In the genomic region with DNA sequence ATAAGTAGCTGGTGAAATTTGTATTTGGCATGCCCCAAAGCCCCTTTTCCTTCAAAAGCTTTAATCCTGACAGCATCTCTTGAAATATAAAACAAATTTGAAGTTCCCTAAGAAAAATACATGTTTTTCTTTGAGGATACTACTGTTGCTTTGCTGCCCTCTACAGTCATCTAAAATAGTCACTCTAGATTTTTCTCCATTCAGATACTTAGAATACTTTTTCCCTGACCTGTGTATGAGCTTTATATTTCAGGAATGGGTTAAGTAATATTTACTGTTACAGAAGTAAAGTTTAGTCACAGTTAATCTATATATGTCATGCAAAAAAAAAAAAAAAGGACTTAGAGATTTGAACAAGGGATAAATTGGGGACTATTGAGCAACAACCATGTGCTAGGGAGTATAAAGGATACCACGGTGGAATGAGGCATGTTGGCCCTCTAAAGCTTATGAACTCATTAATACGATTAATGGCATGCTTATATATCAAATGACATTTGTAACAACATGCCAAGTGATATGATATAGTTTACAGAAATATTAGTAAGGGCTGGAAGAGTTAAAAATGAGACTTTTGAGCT, we compare ENCODE assay signal across 9 cellular contexts. TPM values are rescaled to one million over a fixed set of nuclear protein-coding genes. Genes with fewer than 3 reads are reported as not detected.
DNase-seq lines count a peak whose midpoint lies in the region; ATAC-seq and TF ChIP-seq lines count a peak whose summit lies in the region.
"Had no signal": no experiment of that assay in that cellular context is flagged by ENCODE, and none has a peak within 500 bp of the region (broad histone marks: within the 10 kb centered on the region; RNA-seq: fewer than 3 reads in every experiment).

No MANE protein-coding gene starts in this region.

- H3K4me2 ChIP-seq in DOHH2 (ENCODE audit: low read length): no peak overlapping the region

- in situ Hi-C loops in G401 (cut with HindIII; ENCODE audit: low sequenced_read_pairs): no loop called here

- intact Hi-C loops in activated CD4-positive, alpha-beta T cell treated with anti-CD3 and anti-CD28 coated beads, Interleukin-2, amount 10 ng/mL, durations not matched to agents 24 days and 14 days (cut with micrococcal nuclease): no loop called here
- intact Hi-C loops in posterior cingulate gyrus (cut with DNase I): loop anchor here (5.0 kb wide), 1 partner anchor 223 kb away; no protein-coding TSS in a partner anchor

- H3K36me3 ChIP-seq in DOHH2 (ENCODE audit: control insufficient read depth, low read length) (no peaks in the 10 kb centered on the region), endodermal cell (ENCODE audit: control insufficient read depth, insufficient read depth, low read length) (no peaks in the 10 kb centered on the region)

- WGBS in endodermal cell (ENCODE audit: insufficient coverage in 1 of 2, insufficient read length in 1 of 2), 2 experiments: 68% methylated on average over 2 of the region's 2 CpGs; no CpG with 5 or more reads in 1 of the 2 experiments

- no peak overlapping the region for H3K4me3 ChIP-seq in DOHH2 (ENCODE audit: low read length)
- no peak overlapping the region for H3K4me3 ChIP-seq in NB4 (ENCODE audit: low read depth, low read length)
- no peak overlapping the region for H3K4me3 ChIP-seq in endodermal cell (ENCODE audit: low read length)

- H3K79me2 ChIP-seq in DOHH2 (ENCODE audit: control insufficient read depth, low read length): no peaks in the 10 kb centered on the region

- H3K27ac ChIP-seq in DOHH2 (ENCODE audit: low read depth, low read length) (no peak overlapping the region), endodermal cell (ENCODE audit: low read depth, low read length) (no peak overlapping the region)

- no peaks in the 10 kb centered on the region for H3K36me3 Mint-ChIP-seq in endodermal cell (ENCODE audit: low read depth)
- H3K36me3 Mint-ChIP-seq in osteocyte (ENCODE audit: unreplicated experiment): no peaks in the 10 kb centered on the region
- H3K36me3 Mint-ChIP-seq in activated T-cell treated with anti-CD3 and anti-CD28 coated beads, Interleukin-2, amount 50 U/mL, for 4 hours (ENCODE audit: insufficient read depth): no peaks in the 10 kb centered on the region
- H3K36me3 Mint-ChIP-seq in activated CD4-positive, alpha-beta T cell treated with anti-CD3 and anti-CD28 coated beads, Interleukin-2, amount 10 ng/mL, durations not matched to agents 24 days and 14 days (ENCODE audit: low read depth): no peaks in the 10 kb centered on the region
- H3K36me3 Mint-ChIP-seq: IgD-negative memory B cell had no signal

- DNase-seq in NB4 (ENCODE audit: low read depth) (peak; percentile 10), endodermal cell (no peak), osteocyte (ENCODE audit: extremely low spot score, unreplicated experiment) (no peak), G401 (ENCODE audit: low spot score) (no peak), posterior cingulate gyrus (no peak)
- no peak for DNase-seq in activated T-cell treated with anti-CD3 and anti-CD28 coated beads, Interleukin-2, amount 50 U/mL, for 4 hours
- no peak for DNase-seq in activated CD4-positive, alpha-beta T cell treated with anti-CD3 and anti-CD28 coated beads, Interleukin-2, amount 10 ng/mL, durations not matched to agents 24 days and 14 days

- H3K9me3 ChIP-seq in DOHH2 (ENCODE audit: control insufficient read depth, insufficient read depth, low read length) (no peaks in the 10 kb centered on the region), endodermal cell (ENCODE audit: control insufficient read depth, low read length) (peaks cover 4% of the 10 kb centered on the region)

- ATAC-seq in activated T-cell treated with anti-CD3 and anti-CD28 coated beads, Interleukin-2, amount 50 U/mL, for 4 hours: no peak

- no peak for TF ChIP-seq POLR2A in NB4 (IDR thresholded peaks at IDR 0.05; ENCODE audit: extremely low read depth, insufficient read length)

- H3K27me3 Mint-ChIP-seq in endodermal cell (ENCODE audit: insufficient read depth) (no peaks in the 10 kb centered on the region), osteocyte (ENCODE audit: unreplicated experiment) (no peaks in the 10 kb centered on the region)
- H3K27me3 Mint-ChIP-seq in activated T-cell treated with anti-CD3 and anti-CD28 coated beads, Interleukin-2, amount 50 U/mL, for 4 hours (ENCODE audit: low read depth): peaks cover 4% of the 10 kb centered on the region
- peaks cover 10% of the 10 kb centered on the region for H3K27me3 Mint-ChIP-seq in activated CD4-positive, alpha-beta T cell treated with anti-CD3 and anti-CD28 coated beads, Interleukin-2, amount 10 ng/mL, durations not matched to agents 24 days and 14 days

- TF ChIP-seq CTCF in DOHH2 (IDR thresholded peaks at IDR 0.05; ENCODE audit: low read depth, low read length, poor library complexity, severe bottlenecking) (peak; percentile 25), NB4 (IDR thresholded peaks at IDR 0.05; ENCODE audit: low read depth, low read length) (no peak), endodermal cell (conservative IDR thresholded peaks at IDR 0.05) (peak; percentile 79), osteocyte (IDR thresholded peaks at IDR 0.05) (peak; percentile 74)

- H3K4me1 ChIP-seq in DOHH2 (ENCODE audit: control insufficient read depth, low read length) (no peaks in the 10 kb centered on the region), endodermal cell (ENCODE audit: control insufficient read depth, insufficient read depth, low read length) (no peaks in the 10 kb centered on the region)

- H3K9me3 Mint-ChIP-seq in endodermal cell: no peaks in the 10 kb centered on the region
- no peaks in the 10 kb centered on the region for H3K9me3 Mint-ChIP-seq in osteocyte (ENCODE audit: unreplicated experiment)
- H3K9me3 Mint-ChIP-seq in activated T-cell treated with anti-CD3 and anti-CD28 coated beads, Interleukin-2, amount 50 U/mL, for 4 hours: no peaks in the 10 kb centered on the region
- no peaks in the 10 kb centered on the region for H3K9me3 Mint-ChIP-seq in activated CD4-positive, alpha-beta T cell treated with anti-CD3 and anti-CD28 coated beads, Interleukin-2, amount 10 ng/mL, durations not matched to agents 24 days and 14 days
- H3K9me3 Mint-ChIP-seq: IgD-negative memory B cell had no signal

- H4K20me1 ChIP-seq in DOHH2 (ENCODE audit: control insufficient read depth, insufficient read depth, low read depth, low read length): no peaks in the 10 kb centered on the region

- H3K27me3 ChIP-seq in DOHH2 (ENCODE audit: control insufficient read depth, low read length): no peaks in the 10 kb centered on the region
- H3K27me3 ChIP-seq in endodermal cell (ENCODE audit: control insufficient read depth, insufficient read depth, low read length, poor library complexity, severe bottlenecking): peaks cover 5% of the 10 kb centered on the region

- no peak overlapping the region for H3K27ac Mint-ChIP-seq in endodermal cell
- no peak overlapping the region for H3K27ac Mint-ChIP-seq in osteocyte (ENCODE audit: unreplicated experiment)
- H3K27ac Mint-ChIP-seq in activated CD4-positive, alpha-beta T cell treated with anti-CD3 and anti-CD28 coated beads, Interleukin-2, amount 10 ng/mL, durations not matched to agents 24 days and 14 days: no peak overlapping the region
- H3K27ac Mint-ChIP-seq: IgD-negative memory B cell had no signal

- no peaks in the 10 kb centered on the region for H3K9me2 ChIP-seq in DOHH2 (replicated peaks; ENCODE audit: control insufficient read depth, low read length)

- H3K9ac ChIP-seq in endodermal cell (ENCODE audit: extremely low read depth, low read length, poor library complexity, severe bottlenecking): no peak overlapping the region

- no peaks in the 10 kb centered on the region for H3F3A ChIP-seq in DOHH2 (ENCODE audit: control insufficient read depth, insufficient read depth)

- H3K4me3 Mint-ChIP-seq in endodermal cell (no peak overlapping the region), osteocyte (ENCODE audit: unreplicated experiment) (no peak overlapping the region)
- H3K4me3 Mint-ChIP-seq in activated T-cell treated with anti-CD3 and anti-CD28 coated beads, Interleukin-2, amount 50 U/mL, for 4 hours: no peak overlapping the region
- no peak overlapping the region for H3K4me3 Mint-ChIP-seq in activated CD4-positive, alpha-beta T cell treated with anti-CD3 and anti-CD28 coated beads, Interleukin-2, amount 10 ng/mL, durations not matched to agents 24 days and 14 days
- H3K4me3 Mint-ChIP-seq: IgD-negative memory B cell had no signal

- peaks cover 2% of the 10 kb centered on the region for H3K4me1 Mint-ChIP-seq in endodermal cell
- peaks cover 34% of the 10 kb centered on the region for H3K4me1 Mint-ChIP-seq in osteocyte (ENCODE audit: unreplicated experiment)
- no peaks in the 10 kb centered on the region for H3K4me1 Mint-ChIP-seq in activated T-cell treated with anti-CD3 and anti-CD28 coated beads, Interleukin-2, amount 50 U/mL, for 4 hours (ENCODE audit: low read depth)
- no peaks in the 10 kb centered on the region for H3K4me1 Mint-ChIP-seq in activated CD4-positive, alpha-beta T cell treated with anti-CD3 and anti-CD28 coated beads, Interleukin-2, amount 10 ng/mL, durations not matched to agents 24 days and 14 days
- H3K4me1 Mint-ChIP-seq: IgD-negative memory B cell had no signal

RNA-seq across cellular contexts. Expression of a gene that starts 8.8 kb away (rescaled TPM):
- total RNA-seq in endodermal cell (10 to 100 TPM; 16.4 to 18.9 TPM), osteocyte (70.8 and 75.5 TPM in 2 replicates)
- 55.1 TPM for polyA plus RNA-seq in endodermal cell (2013, experiment 1 of 2)
- 46.1 TPM for polyA plus RNA-seq in endodermal cell (2013, experiment 2 of 2)
- not detected in 2 replicates for total RNA-seq in G401 (2014; rRNA removed; shearing (Covaris generic))
- total RNA-seq in activated T-cell treated with anti-CD3 and anti-CD28 coated beads, Interleukin-2, amount 50 U/mL, for 4 hours: 1 to 10 TPM; 2.4 to 6.3 (median 6.1) TPM
- total RNA-seq in activated CD4-positive, alpha-beta T cell treated with anti-CD3 and anti-CD28 coated beads, Interleukin-2, amount 10 ng/mL, durations not matched to agents 24 days and 14 days: 3.0 and 4.4 TPM in 2 replicates
